ENCODE assay signal across 1 cellular context in genomic region chr11:130002846-130003716, GRCh38.
TF ChIP-seq lines count a peak whose summit lies in the region.

No MANE protein-coding gene starts in this region.

TF ChIP-seq in A549, 52 proteins besides CTCF, POLR2A, EP300 and RAD21 (continued from another document):
- TF ChIP-seq, protein P1, sequence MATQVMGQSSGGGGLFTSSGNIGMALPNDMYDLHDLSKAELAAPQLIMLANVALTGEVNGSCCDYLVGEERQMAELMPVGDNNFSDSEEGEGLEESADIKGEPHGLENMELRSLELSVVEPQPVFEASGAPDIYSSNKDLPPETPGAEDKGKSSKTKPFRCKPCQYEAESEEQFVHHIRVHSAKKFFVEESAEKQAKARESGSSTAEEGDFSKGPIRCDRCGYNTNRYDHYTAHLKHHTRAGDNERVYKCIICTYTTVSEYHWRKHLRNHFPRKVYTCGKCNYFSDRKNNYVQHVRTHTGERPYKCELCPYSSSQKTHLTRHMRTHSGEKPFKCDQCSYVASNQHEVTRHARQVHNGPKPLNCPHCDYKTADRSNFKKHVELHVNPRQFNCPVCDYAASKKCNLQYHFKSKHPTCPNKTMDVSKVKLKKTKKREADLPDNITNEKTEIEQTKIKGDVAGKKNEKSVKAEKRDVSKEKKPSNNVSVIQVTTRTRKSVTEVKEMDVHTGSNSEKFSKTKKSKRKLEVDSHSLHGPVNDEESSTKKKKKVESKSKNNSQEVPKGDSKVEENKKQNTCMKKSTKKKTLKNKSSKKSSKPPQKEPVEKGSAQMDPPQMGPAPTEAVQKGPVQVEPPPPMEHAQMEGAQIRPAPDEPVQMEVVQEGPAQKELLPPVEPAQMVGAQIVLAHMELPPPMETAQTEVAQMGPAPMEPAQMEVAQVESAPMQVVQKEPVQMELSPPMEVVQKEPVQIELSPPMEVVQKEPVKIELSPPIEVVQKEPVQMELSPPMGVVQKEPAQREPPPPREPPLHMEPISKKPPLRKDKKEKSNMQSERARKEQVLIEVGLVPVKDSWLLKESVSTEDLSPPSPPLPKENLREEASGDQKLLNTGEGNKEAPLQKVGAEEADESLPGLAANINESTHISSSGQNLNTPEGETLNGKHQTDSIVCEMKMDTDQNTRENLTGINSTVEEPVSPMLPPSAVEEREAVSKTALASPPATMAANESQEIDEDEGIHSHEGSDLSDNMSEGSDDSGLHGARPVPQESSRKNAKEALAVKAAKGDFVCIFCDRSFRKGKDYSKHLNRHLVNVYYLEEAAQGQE (IDR thresholded peaks at IDR 0.05), result no peak
- TF ChIP-seq RCOR1 (IDR thresholded peaks at IDR 0.05; ENCODE audit: low read depth, low read length), result no peak
- TF ChIP-seq EHF (CRISPR knock-in tag; IDR thresholded peaks at IDR 0.05), result no peak
- no peak for TF ChIP-seq ZSCAN20 (CRISPR knock-in tag; IDR thresholded peaks at IDR 0.05)
- peak; percentile 8; the same call in 1 of the 2 replicates for TF ChIP-seq ATOH8 (CRISPR knock-in tag; IDR thresholded peaks at IDR 0.05; ENCODE audit: low read depth)
- TF ChIP-seq ZFP36 (IDR thresholded peaks at IDR 0.05; ENCODE audit: borderline replicate concordance, partially characterized antibody), result no peak
- 0 out of 2 replicates have a peak, but pooled peaks have one; percentile 20 for TF ChIP-seq BHLHE40 (IDR thresholded peaks at IDR 0.05; ENCODE audit: low read depth, low read length)
- no peak for TF ChIP-seq HDAC2 (IDR thresholded peaks at IDR 0.05)
- no peak for TF ChIP-seq HOXB5 (CRISPR knock-in tag; IDR thresholded peaks at IDR 0.05)
- no peak for TF ChIP-seq NFE2L2 (conservative IDR thresholded peaks at IDR 0.05; ENCODE audit: low read length)
- TF ChIP-seq, protein P2, sequence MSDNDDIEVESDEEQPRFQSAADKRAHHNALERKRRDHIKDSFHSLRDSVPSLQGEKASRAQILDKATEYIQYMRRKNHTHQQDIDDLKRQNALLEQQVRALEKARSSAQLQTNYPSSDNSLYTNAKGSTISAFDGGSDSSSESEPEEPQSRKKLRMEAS (IDR thresholded peaks at IDR 0.05), result peak; percentile 92
- TF ChIP-seq GATA3 (IDR thresholded peaks at IDR 0.05; ENCODE audit: borderline replicate concordance), result no peak
- TF ChIP-seq MYC (IDR thresholded peaks at IDR 0.05; ENCODE audit: borderline replicate concordance, low read length), result peak; percentile 63; the same call in 1 of the 2 replicates
- TF ChIP-seq FOSB (CRISPR knock-in tag; IDR thresholded peaks at IDR 0.05), result no peak
- TF ChIP-seq, protein P3, sequence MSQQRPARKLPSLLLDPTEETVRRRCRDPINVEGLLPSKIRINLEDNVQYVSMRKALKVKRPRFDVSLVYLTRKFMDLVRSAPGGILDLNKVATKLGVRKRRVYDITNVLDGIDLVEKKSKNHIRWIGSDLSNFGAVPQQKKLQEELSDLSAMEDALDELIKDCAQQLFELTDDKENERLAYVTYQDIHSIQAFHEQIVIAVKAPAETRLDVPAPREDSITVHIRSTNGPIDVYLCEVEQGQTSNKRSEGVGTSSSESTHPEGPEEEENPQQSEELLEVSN (IDR thresholded peaks at IDR 0.05; ENCODE audit: borderline replicate concordance, low read depth), result peak; percentile 77; the same call in 1 of the 2 replicates
- no peak for TF ChIP-seq NR3C1 (IDR thresholded peaks at IDR 0.05)
- no peak for TF ChIP-seq MAZ (IDR thresholded peaks at IDR 0.05; ENCODE audit: borderline replicate concordance, low read depth, low read length)
- TF ChIP-seq ZC3H11A (IDR thresholded peaks at IDR 0.05), result no peak
- TF ChIP-seq USF2 (IDR thresholded peaks at IDR 0.05), result no peak
- no peak for TF ChIP-seq CHD4 (IDR thresholded peaks at IDR 0.05; ENCODE audit: borderline replicate concordance)
- TF ChIP-seq MAFK (IDR thresholded peaks at IDR 0.05; ENCODE audit: partially characterized antibody), result no peak
- TF ChIP-seq CEBPB (IDR thresholded peaks at IDR 0.05), result no peak; a peak in 1 of 4 replicates
- TF ChIP-seq, protein P4, sequence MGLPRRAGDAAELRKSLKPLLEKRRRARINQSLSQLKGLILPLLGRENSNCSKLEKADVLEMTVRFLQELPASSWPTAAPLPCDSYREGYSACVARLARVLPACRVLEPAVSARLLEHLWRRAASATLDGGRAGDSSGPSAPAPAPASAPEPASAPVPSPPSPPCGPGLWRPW (IDR thresholded peaks at IDR 0.05), result no peak
- no peak for TF ChIP-seq RNF2 (IDR thresholded peaks at IDR 0.05; ENCODE audit: borderline replicate concordance, low read depth)
- TF ChIP-seq PHF8 (IDR thresholded peaks at IDR 0.05; ENCODE audit: borderline replicate concordance, low read depth), result peak; percentile 87
- TF ChIP-seq ELK1 (IDR thresholded peaks at IDR 0.05; ENCODE audit: low read depth, low read length), result no peak
- no peak for TF ChIP-seq SREBF2 (IDR thresholded peaks at IDR 0.05)
- TF ChIP-seq RARB (CRISPR knock-in tag; IDR thresholded peaks at IDR 0.05), result no peak
